8 cellular contexts compared by ENCODE assay signal in the genomic region with DNA sequence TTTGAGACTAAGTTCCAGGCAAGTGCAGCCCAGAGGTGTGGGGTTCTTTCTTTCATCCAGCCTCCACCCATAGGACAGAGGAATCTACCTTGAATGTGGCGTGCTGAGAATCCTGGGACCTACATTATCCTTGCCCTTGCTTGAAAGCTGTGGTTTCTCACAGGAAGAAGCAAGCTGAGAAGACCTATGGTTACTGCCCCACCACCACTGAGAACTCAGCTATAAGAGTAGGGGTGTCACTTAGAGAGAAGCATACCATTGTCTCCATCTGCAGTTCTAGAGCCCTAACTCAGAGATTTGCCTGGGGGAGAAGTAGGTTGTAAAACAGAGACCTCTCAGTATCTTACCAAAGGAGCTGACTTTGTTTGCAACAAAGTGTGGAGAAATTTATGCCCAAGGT.
"Had no signal": no experiment of that assay in that cellular context is flagged by ENCODE, and none has a peak within 500 bp of the region (broad histone marks: within the 10 kb centered on the region; RNA-seq: fewer than 3 reads in every experiment).

No MANE protein-coding gene starts in this region.

- ATAC-seq: HCT116, HepG2 had no signal

- DNase-seq: GM23248, GOT3, H7, HFFc6 had no signal

- H3K4me3 Mint-ChIP-seq: HFFc6, IgD-negative memory B cell had no signal

- H3K27ac ChIP-seq: GM23248, HL-60 had no signal

- H3K27ac Mint-ChIP-seq: HFFc6, IgD-negative memory B cell had no signal

- H3K4me1 Mint-ChIP-seq: IgD-negative memory B cell had no signal
